Comparison of ENCODE assay signal across 8 cellular contexts in genomic region chrX:8879750-8880149, GRCh38.
DNase-seq lines count a peak whose midpoint lies in the region; ATAC-seq and TF ChIP-seq lines count a peak whose summit lies in the region.

No MANE protein-coding gene starts in this region.

- no peak for TF ChIP-seq CTCF in vagina (IDR thresholded peaks at IDR 0.05)

- ATAC-seq in GM21360 (IDR thresholded peaks at IDR 0.05; ENCODE audit: unreplicated experiment), result peak; percentile 68
- no peak for ATAC-seq in GM21381 (IDR thresholded peaks at IDR 0.05; ENCODE audit: unreplicated experiment)

- H3K36me3 ChIP-seq in vagina, result no peaks in the 10 kb centered on the region

- H3K27me3 ChIP-seq in vagina, result no peaks in the 10 kb centered on the region

- intact Hi-C loops in vagina (cut with DNase I), result no loop called here

- H3K27ac ChIP-seq in vagina, result no peak overlapping the region

- TF ChIP-seq POLR2A in vagina (IDR thresholded peaks at IDR 0.05), result no peak

- no peaks in the 10 kb centered on the region for H3K4me1 ChIP-seq in vagina

- peak; percentile 8 to 12 for DNase-seq in AML-193 (lab: John Stamatoyannopoulos, UW)
- DNase-seq in SW480 (ENCODE audit: low spot score), result peak; percentile 16
- peak; percentile 0 for DNase-seq in effector CD8-positive, alpha-beta T cell (lab: John Stamatoyannopoulos, UW)
- DNase-seq in stimulated activated CD4-positive, alpha-beta T cell treated with anti-CD3 and anti-CD28 coated beads, Interleukin-1b, Interleukin-23, amount 100 ng/mL, for 24 hours (ENCODE audit: low read depth in 4 of 4, low spot score in 1 of 4), result peak in 3 of 4 experiments; percentile 0 to 10 (median 7)
- DNase-seq in NCI-H510A treated with DMSO at 0.1 percent for 48 hours (lab: John Stamatoyannopoulos, UW), result no peak
- no peak for DNase-seq in vagina (ENCODE audit: extremely low spot score in 2 of 2)

- no peaks in the 10 kb centered on the region for H3K9me3 ChIP-seq in vagina

- H3K4me3 ChIP-seq in vagina, result no peak overlapping the region

Comparison
In these comparisons a context has a peak if more than half of its experiments do, and no peak if none do; other contexts are left out.
1. DNase-seq: peak in AML-193 (2 of 2), SW480 (single experiment), effector CD8-positive, alpha-beta T cell (single experiment) and stimulated activated CD4-positive, alpha-beta T cell treated with anti-CD3 and anti-CD28 coated beads, Interleukin-1b, Interleukin-23, amount 100 ng/mL, for 24 hours (3 of 4); none in NCI-H510A treated with DMSO at 0.1 percent for 48 hours (single experiment) and vagina (0 of 2).